Comparison of ENCODE assay signal across 27 cellular contexts in the genomic region with DNA sequence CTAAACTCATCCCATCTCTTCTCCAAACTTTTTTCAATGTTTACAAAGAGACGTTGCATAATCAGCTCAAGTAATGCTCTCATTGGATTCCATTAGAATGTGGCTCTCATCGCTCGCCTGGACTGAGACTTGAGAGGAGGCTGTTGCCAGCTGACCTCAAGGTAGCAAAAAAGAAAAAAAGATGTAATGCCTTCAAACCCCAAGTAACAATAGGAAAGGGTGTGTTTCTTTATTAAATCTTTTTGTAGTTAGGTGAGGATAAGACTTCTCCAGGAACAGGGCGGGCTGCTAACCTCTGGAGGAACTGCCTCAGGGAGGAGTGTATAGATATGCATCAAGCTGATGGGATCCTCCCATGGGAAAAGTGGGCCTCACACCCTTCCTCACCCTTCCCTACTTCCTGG. TPM values are rescaled to one million over a fixed set of nuclear protein-coding genes. Genes with fewer than 3 reads are reported as not detected.
DNase-seq lines count a peak whose midpoint lies in the region; ATAC-seq and TF ChIP-seq lines count a peak whose summit lies in the region.
"Had no signal": no experiment of that assay in that cellular context is flagged by ENCODE, and none has a peak within 500 bp of the region (broad histone marks: within the 10 kb centered on the region; RNA-seq: fewer than 3 reads in every experiment).

No MANE protein-coding gene starts in this region.

- peak; percentile 22 for DNase-seq in left cardiac atrium
- no peak for DNase-seq in cardiac septum (ENCODE audit: low spot score)
- peak; percentile 64 for DNase-seq in amniotic epithelial cell (ENCODE audit: low read depth)
- peak; percentile 90 to 96 for DNase-seq in foreskin keratinocyte
- DNase-seq in SIG-M5 (lab: John Stamatoyannopoulos, UW), result no peak
- DNase-seq in MV-4-11 (lab: John Stamatoyannopoulos, UW), result no peak
- DNase-seq in SW480 (ENCODE audit: low spot score), result no peak
- DNase-seq: ACHN; activated CD8-positive, alpha-beta T cell treated with anti-CD3 and anti-CD28 coated beads for 36 hours; activated naive CD4-positive, alpha-beta T cell treated with anti-CD3 and anti-CD28 coated beads for 36 hours; activated T-cell treated with anti-CD3 and anti-CD28 coated beads, Interleukin-2, amount 50 U/mL, for 24 hours; aorta; DND-41; NCI-H1417; NCI-H748 treated with DMSO at 0.1 percent for 48 hours; OCI-M1; spleen; T-helper 2 cell; WERI-Rb-1 had no signal

- ATAC-seq in left cardiac atrium (no peak), foreskin keratinocyte (peak; percentile 3), GM19035 (IDR thresholded peaks at IDR 0.05; ENCODE audit: unreplicated experiment) (no peak)
- ATAC-seq: activated CD8-positive, alpha-beta T cell treated with anti-CD3 and anti-CD28 coated beads for 36 hours; natural killer cell treated with Interleukin-12 subunit alpha and Interleukin-12 subunit beta and Interleukin-15 and Interleukin-18, amount 100 ng/mL, for 72 hours; psoas muscle had no signal

- peaks cover 47% of the 10 kb centered on the region for H3K4me1 ChIP-seq in foreskin keratinocyte

- TF ChIP-seq CTCF in foreskin keratinocyte (conservative IDR thresholded peaks at IDR 0.05), result no peak

- H3K27ac ChIP-seq in foreskin keratinocyte, result peak overlapping the region; percentile 97
- H3K27ac ChIP-seq: psoas muscle, SJSA1, spleen, vagina, WERI-Rb-1 had no signal

- H3K27me3 ChIP-seq in foreskin keratinocyte, result no peaks in the 10 kb centered on the region
- H3K27me3 ChIP-seq: vagina had no signal

- intact Hi-C loops in left cardiac atrium (cut with DNase I), result no loop called here
- intact Hi-C loops in cardiac septum (cut with DNase I), result no loop called here

RNA-seq across cellular contexts. Expression of gene PTHLH, which starts 1.0 kb away (rescaled TPM):
- total RNA-seq in left cardiac atrium (10 to 100 TPM in 1 of 2 donors, under 1 TPM in 1; 0.41 to 11.6 TPM), cardiac septum (1.9 TPM), foreskin keratinocyte (301 and 338 TPM in 2 replicates)
- polyA plus RNA-seq in foreskin keratinocyte, result 215 and 270 TPM in 2 replicates
- total RNA-seq: activated CD8-positive, alpha-beta T cell treated with anti-CD3 and anti-CD28 coated beads for 36 hours; activated naive CD4-positive, alpha-beta T cell treated with anti-CD3 and anti-CD28 coated beads for 36 hours; cerebellum; frontal cortex; natural killer cell treated with Interleukin-12 subunit alpha and Interleukin-12 subunit beta and Interleukin-15 and Interleukin-18, amount 100 ng/mL, for 72 hours had no signal
- polyA plus RNA-seq: CD14-positive monocyte had no signal

Comparison
In these comparisons a context has a peak if more than half of its experiments do, and no peak if none do; other contexts are left out.
1. DNase-seq: peak in left cardiac atrium (single experiment), amniotic epithelial cell (single experiment) and foreskin keratinocyte (2 of 2); none in cardiac septum (single experiment), SIG-M5 (single experiment), MV-4-11 (single experiment) and SW480 (single experiment).
2. RNA of gene PTHLH, which starts 1.0 kb away (total RNA-seq): 301 to 338 TPM in foreskin keratinocyte; 0.41 to 11.6 TPM in left cardiac atrium and 1.9 TPM in cardiac septum (single experiment); every median in the first group is over 10 times any median in the second.